1 cellular context compared by ENCODE assay signal in genomic region chr19:6232567-6232966, GRCh38.
TF ChIP-seq lines count a peak whose summit lies in the region.

No MANE protein-coding gene starts in this region.

TF ChIP-seq in SK-N-SH treated with all-trans-retinoic acid at 6 μM for 48 hours, 23 proteins besides CTCF, POLR2A, EP300 and RAD21 (continued from another document):
- TF ChIP-seq RARB (CRISPR knock-in tag; IDR thresholded peaks at IDR 0.05) (no peak), ARNTL (CRISPR knock-in tag; IDR thresholded peaks at IDR 0.05; ENCODE audit: borderline replicate concordance, low read depth) (no peak), POU6F1 (CRISPR knock-in tag; IDR thresholded peaks at IDR 0.05; ENCODE audit: borderline replicate concordance, low read depth) (no peak)
